18 cellular contexts compared by ENCODE assay signal in the genomic region with DNA sequence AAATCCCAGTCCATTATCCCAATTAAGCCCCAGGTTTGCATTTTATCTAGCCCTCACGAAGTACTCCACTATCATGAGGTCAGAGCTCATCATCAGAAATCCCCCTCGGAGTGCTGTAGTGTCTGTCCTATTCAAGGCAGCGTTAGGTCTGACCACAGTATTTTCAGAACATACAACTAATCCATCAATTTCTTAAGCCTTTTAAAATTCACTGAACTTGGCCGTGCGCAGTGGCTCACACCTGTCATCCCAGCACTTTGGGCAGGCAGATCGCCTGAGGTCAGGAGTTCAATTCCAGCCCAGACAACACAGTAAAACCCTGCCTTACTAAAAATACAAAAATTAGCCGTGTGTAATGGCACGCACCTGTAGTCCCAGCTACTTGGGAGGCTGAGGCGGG. TPM values are rescaled to one million over a fixed set of nuclear protein-coding genes. Genes with fewer than 3 reads are reported as not detected.
DNase-seq lines count a peak whose midpoint lies in the region; ATAC-seq and TF ChIP-seq lines count a peak whose summit lies in the region.
"Had no signal": no experiment of that assay in that cellular context is flagged by ENCODE, and none has a peak within 500 bp of the region (broad histone marks: within the 10 kb centered on the region; RNA-seq: fewer than 3 reads in every experiment).

No MANE protein-coding gene starts in this region.

- H3K79me2 ChIP-seq in PC-3 (ENCODE audit: low read length), result peaks cover 100% of the 10 kb centered on the region

- TF ChIP-seq POLR2A in sigmoid colon (IDR thresholded peaks at IDR 0.05), result no peak

- TF ChIP-seq EP300 in sigmoid colon (IDR thresholded peaks at IDR 0.05), result no peak

- DNase-seq in CD4-positive, alpha-beta T cell, result no peak
- DNase-seq in NCI-H69 (lab: John Stamatoyannopoulos, UW) (peak; percentile 56), sigmoid colon (no peak), PC-3 (no peak), NCI-H2081 treated with DMSO at 0.1 percent for 48 hours (lab: John Stamatoyannopoulos, UW) (no peak)
- no peak for DNase-seq in effector memory CD8-positive, alpha-beta T cell
- DNase-seq: activated CD4-positive, alpha-beta T cell treated with anti-CD3 and anti-CD28 coated beads, Interleukin-2, amount 50 U/mL, for 48 hours; activated gamma-delta T cell; anterior cingulate cortex; effector memory CD4-positive, alpha-beta T cell; glutamatergic neuron; left colon; SIG-M5; spleen; stimulated activated CD4-positive, alpha-beta T cell treated with anti-CD3 and anti-CD28 coated beads, Interleukin-4, amount 100 ng/mL, for 24 hours; T-cell had no signal

- intact Hi-C loops in CD4-positive, alpha-beta T cell (cut with DNase I, micrococcal nuclease), result no loop called here
- intact Hi-C loops in sigmoid colon (cut with DNase I) (no loop called here), PC-3 (cut with micrococcal nuclease) (no loop called here)

- no TSS peak for BruUV-seq in PC-3 (replicated peaks; lab: Mats Ljungman, UMichigan)

- H3K27me3 ChIP-seq in CD4-positive, alpha-beta T cell (ENCODE audit: control insufficient read depth, insufficient read depth, low read length), result no peaks in the 10 kb centered on the region
- H3K27me3 ChIP-seq in sigmoid colon (no peaks in the 10 kb centered on the region), PC-3 (ENCODE audit: low read length) (no peaks in the 10 kb centered on the region)
- H3K27me3 ChIP-seq: spleen had no signal

- peak overlapping the region; percentile 34 for H3K27ac Mint-ChIP-seq in CD4-positive, alpha-beta T cell
- peak overlapping the region; percentile 15 to 22 for H3K27ac Mint-ChIP-seq in effector memory CD8-positive, alpha-beta T cell

- no peak overlapping the region for H3K9ac ChIP-seq in PC-3 (ENCODE audit: low read length)

- H3F3A ChIP-seq in PC-3 (ENCODE audit: low read length, unreplicated experiment), result no peaks in the 10 kb centered on the region

- H2AFZ ChIP-seq in PC-3 (ENCODE audit: low read length), result no peak overlapping the region

- no peak for ATAC-seq in CD4-positive, alpha-beta T cell (ENCODE audit: poor library complexity)
- no peak for ATAC-seq in effector memory CD8-positive, alpha-beta T cell (replicated peaks)
- ATAC-seq in HG03520 (IDR thresholded peaks at IDR 0.05; ENCODE audit: unreplicated experiment) (no peak), PC-3 (no peak)
- ATAC-seq: HCT116, T-cell had no signal

- no peaks in the 10 kb centered on the region for H3K9me3 Mint-ChIP-seq in CD4-positive, alpha-beta T cell
- H3K9me3 Mint-ChIP-seq in effector memory CD8-positive, alpha-beta T cell, result no peaks in the 10 kb centered on the region
- H3K9me3 Mint-ChIP-seq: T-cell had no signal

- H3K9me2 ChIP-seq in PC-3 (replicated peaks; ENCODE audit: low read length), result no peaks in the 10 kb centered on the region

- peaks cover 38% of the 10 kb centered on the region for H4K20me1 ChIP-seq in PC-3 (ENCODE audit: low read length)

- H3K27ac ChIP-seq in CD4-positive, alpha-beta T cell (ENCODE audit: low read depth, low read length), result no peak overlapping the region
- H3K27ac ChIP-seq in sigmoid colon, result peak overlapping the region; percentile 59 to 97 (median 83)
- H3K27ac ChIP-seq in PC-3 (ENCODE audit: low read length), result no peak overlapping the region

- H3K4me1 Mint-ChIP-seq in CD4-positive, alpha-beta T cell (ENCODE audit: low read depth), result peaks cover 77% of the 10 kb centered on the region
- H3K4me1 Mint-ChIP-seq in effector memory CD8-positive, alpha-beta T cell (ENCODE audit: low read depth in 2 of 2), result peaks cover 42 to 47% of the 10 kb centered on the region in 2 donors

- H3K9me3 ChIP-seq in CD4-positive, alpha-beta T cell (ENCODE audit: control insufficient read depth, low read length), result no peaks in the 10 kb centered on the region
- H3K9me3 ChIP-seq in sigmoid colon, result no peaks in the 10 kb centered on the region
- H3K9me3 ChIP-seq in PC-3 (ENCODE audit: low read length), result no peaks in the 10 kb centered on the region
- H3K9me3 ChIP-seq: spleen had no signal

- H3K36me3 ChIP-seq in sigmoid colon, result no peaks in the 10 kb centered on the region
- H3K36me3 ChIP-seq in PC-3 (ENCODE audit: low read depth, low read length), result no peaks in the 10 kb centered on the region
- H3K36me3 ChIP-seq: spleen had no signal

- H3K4me3 ChIP-seq in sigmoid colon, result no peak overlapping the region
- H3K4me3 ChIP-seq in PC-3 (ENCODE audit: low read length), result no peak overlapping the region
- H3K4me3 ChIP-seq: spleen had no signal

- POLR2A ChIA-PET in CD4-positive, alpha-beta T cell (lab: Charles Lee), result interaction anchor here (1.2 kb wide), 1 partner anchor 8 kb away, joined by 5 read pairs; no protein-coding TSS in a partner anchor
- POLR2A ChIA-PET in PC-3 (lab: Charles Lee; ENCODE audit: unreplicated experiment), result no interaction called here

- H3K4me3 Mint-ChIP-seq in CD4-positive, alpha-beta T cell, result no peak overlapping the region
- no peak overlapping the region for H3K4me3 Mint-ChIP-seq in effector memory CD8-positive, alpha-beta T cell

- no peak for TF ChIP-seq CTCF in CD4-positive, alpha-beta T cell (IDR thresholded peaks at IDR 0.05)
- no peak for TF ChIP-seq CTCF in sigmoid colon (IDR thresholded peaks at IDR 0.05)
- no peak for TF ChIP-seq CTCF in PC-3 (conservative IDR thresholded peaks at IDR 0.05; ENCODE audit: low read depth, low read length)

- H3K4me1 ChIP-seq in sigmoid colon (peaks cover 0 to 94% (median 82%) of the 10 kb centered on the region in 4 donors), PC-3 (ENCODE audit: insufficient read depth, low read length) (no peaks in the 10 kb centered on the region)

- 78 to 86% methylated on average over 9 of the region's 9 CpGs for WGBS in sigmoid colon, 2 donors

- H3K36me3 Mint-ChIP-seq in CD4-positive, alpha-beta T cell (ENCODE audit: low read depth), result no peaks in the 10 kb centered on the region
- H3K36me3 Mint-ChIP-seq in effector memory CD8-positive, alpha-beta T cell (ENCODE audit: insufficient read depth), result peaks cover 10% of the 10 kb centered on the region

- H3K27me3 Mint-ChIP-seq in CD4-positive, alpha-beta T cell, result no peaks in the 10 kb centered on the region
- H3K27me3 Mint-ChIP-seq in effector memory CD8-positive, alpha-beta T cell, result no peaks in the 10 kb centered on the region
- H3K27me3 Mint-ChIP-seq: T-cell had no signal

- H3K4me2 ChIP-seq in PC-3 (ENCODE audit: low read length), result no peak overlapping the region

- CTCF ChIA-PET in CD4-positive, alpha-beta T cell (lab: Charles Lee), result interaction anchor here (1.1 kb wide), 1 partner anchor 9 kb away, joined by 3 read pairs; no protein-coding TSS in a partner anchor
- CTCF ChIA-PET in PC-3 (lab: Charles Lee), result no interaction called here

RNA-seq across cellular contexts. Expression of gene VGLL4, which starts 11.9 kb away (rescaled TPM):
- total RNA-seq in CD4-positive, alpha-beta T cell, result 10 to 100 TPM; 10.5 to 11.3 TPM
- total RNA-seq in sigmoid colon (10 to 100 TPM; 26.4 to 56.5 (median 50.5) TPM), PC-3 (2014; rRNA removed) (40.5 and 46.3 TPM in 2 replicates)
- polyA plus RNA-seq in sigmoid colon, result 10 to 100 TPM; 27.0 to 41.5 (median 29.4) TPM

Comparison
In these comparisons a context has a peak if more than half of its experiments do, and no peak if none do; other contexts are left out.
1. H3K27ac ChIP-seq: peak in sigmoid colon (4 of 4); none in CD4-positive, alpha-beta T cell (single experiment) and PC-3 (single experiment).